ENCODE assay signal across 8 cellular contexts in the genomic region with DNA sequence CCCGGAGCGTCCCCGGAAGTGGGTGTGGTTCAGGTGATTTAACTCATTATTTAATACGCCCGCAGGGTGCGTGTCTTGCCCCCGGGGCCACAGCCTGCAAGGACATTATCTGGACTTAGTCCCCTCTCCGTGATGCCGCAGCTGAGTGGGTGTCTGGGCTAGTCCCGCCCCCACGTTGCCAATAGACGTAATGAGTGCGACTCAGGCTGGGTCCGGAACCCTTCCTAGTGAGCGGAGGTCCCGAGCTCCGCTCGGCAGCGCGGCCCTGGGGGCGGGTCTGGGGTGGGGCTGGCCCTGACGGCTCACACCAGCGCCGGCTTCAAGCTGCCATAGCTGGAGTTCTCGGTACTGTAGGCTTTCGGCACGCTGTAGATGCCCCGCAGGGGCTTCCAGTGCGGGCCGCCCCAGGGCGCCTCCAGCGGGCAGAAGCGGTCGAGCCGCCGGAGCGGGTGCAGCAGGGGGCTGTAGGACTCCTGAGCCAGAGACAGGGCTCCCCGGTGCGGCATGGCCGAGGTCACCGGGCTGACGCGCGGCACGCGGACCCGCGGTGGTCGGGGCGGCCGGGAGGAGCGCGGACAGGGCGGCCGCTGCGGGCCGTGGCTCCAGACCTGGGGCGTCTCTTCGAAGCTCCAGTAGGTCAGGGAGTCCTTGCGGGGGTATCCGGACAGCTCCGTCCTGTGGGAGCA. TPM values are rescaled to one million over a fixed set of nuclear protein-coding genes. Genes with fewer than 3 reads are reported as not detected.
DNase-seq lines count a peak whose midpoint lies in the region; ATAC-seq and TF ChIP-seq lines count a peak whose summit lies in the region.

No MANE protein-coding gene starts in this region.

- TF ChIP-seq POLR2A in upper lobe of left lung (IDR thresholded peaks at IDR 0.05), result peak in 1 of 4 donors; percentile 10

- H3F3A ChIP-seq in GM23338 (replicated peaks; ENCODE audit: low read depth) (0 out of 2 replicates have a peak, but pooled peaks cover 3% of the 10 kb centered on the region), neural progenitor cell (ENCODE audit: low read depth) (peaks cover 21% of the 10 kb centered on the region)

- no peaks in the 10 kb centered on the region for H3K36me3 ChIP-seq in GM23338 (ENCODE audit: insufficient read depth)
- no peaks in the 10 kb centered on the region for H3K36me3 ChIP-seq in neural progenitor cell
- H3K36me3 ChIP-seq in upper lobe of left lung, result peaks cover 0 to 32% (median 11%) of the 10 kb centered on the region in 4 donors

- no peak overlapping the region for H3K9ac ChIP-seq in neural progenitor cell

- peak overlapping the region; percentile 69; the same call in 2 of the 3 replicates for H3K4me3 Mint-ChIP-seq in GM23338
- peak overlapping the region; percentile 70 to 93 for H3K4me3 Mint-ChIP-seq in activated T-cell treated with anti-CD3 and anti-CD28 coated beads, Interleukin-2, amount 50 U/mL, for 72 hours
- H3K4me3 Mint-ChIP-seq in neural progenitor cell, result no peak overlapping the region

- H2AFZ ChIP-seq in GM23338 (no peak overlapping the region), neural progenitor cell (replicated peaks) (no peak overlapping the region)

- DNase-seq in AG20443 (ENCODE audit: low spot score), result peak; percentile 87
- DNase-seq in GM23338 (ENCODE audit: low spot score), result peak; percentile 83
- peak; percentile 57 for DNase-seq in OCI-M2 (lab: John Stamatoyannopoulos, UW; ENCODE audit: unreplicated experiment)
- DNase-seq in activated T-cell treated with anti-CD3 and anti-CD28 coated beads, Interleukin-2, amount 50 U/mL, for 72 hours, result peak; percentile 74 to 77
- DNase-seq in fibroblast of peridontal ligament (ENCODE audit: extremely low read depth), result peak; percentile 34
- peak; percentile 79 for DNase-seq in neural progenitor cell (ENCODE audit: low spot score)
- DNase-seq in upper lobe of left lung, result peak; percentile 28 to 92
- DNase-seq in pons (ENCODE audit: low spot score), result no peak

- H3K27me3 ChIP-seq in GM23338 (ENCODE audit: insufficient read depth) (peaks cover 35% of the 10 kb centered on the region), neural progenitor cell (peaks cover 52% of the 10 kb centered on the region), upper lobe of left lung (no peaks in the 10 kb centered on the region)

- ATAC-seq in GM23338 (peak; percentile 67), upper lobe of left lung (ENCODE audit: low FRiP score in 2 of 2) (peak; percentile 52 to 75)
- peak; percentile 79 to 80 for ATAC-seq in activated T-cell treated with anti-CD3 and anti-CD28 coated beads, Interleukin-2, amount 50 U/mL, for 72 hours (replicated peaks in 1 of 2)

- H3K27ac Mint-ChIP-seq in GM23338, result no peak overlapping the region
- H3K27ac Mint-ChIP-seq in activated T-cell treated with anti-CD3 and anti-CD28 coated beads, Interleukin-2, amount 50 U/mL, for 72 hours, result no peak overlapping the region
- no peak overlapping the region for H3K27ac Mint-ChIP-seq in neural progenitor cell

- H4K20me1 ChIP-seq in GM23338 (replicated peaks; ENCODE audit: insufficient read depth) (no peaks in the 10 kb centered on the region; the same call in 1 of the 2 replicates), neural progenitor cell (ENCODE audit: low read depth) (peaks cover 8% of the 10 kb centered on the region)

- H3K79me2 ChIP-seq in GM23338 (replicated peaks; ENCODE audit: insufficient read depth), result no peaks in the 10 kb centered on the region
- H3K79me2 ChIP-seq in neural progenitor cell (ENCODE audit: low read depth), result no peaks in the 10 kb centered on the region

- H3K4me1 Mint-ChIP-seq in GM23338 (peaks cover 22% of the 10 kb centered on the region), neural progenitor cell (peaks cover 19% of the 10 kb centered on the region)
- H3K4me1 Mint-ChIP-seq in activated T-cell treated with anti-CD3 and anti-CD28 coated beads, Interleukin-2, amount 50 U/mL, for 72 hours (ENCODE audit: low read depth), result peaks cover 28% of the 10 kb centered on the region

- WGBS in upper lobe of left lung, 2 donors, result 0 to 4% methylated on average over 13 to 23 of the region's 62 CpGs

- H3K27me3 Mint-ChIP-seq in GM23338 (ENCODE audit: insufficient read depth, low read depth, poor library complexity), result peaks cover 31% of the 10 kb centered on the region
- peaks cover 26% of the 10 kb centered on the region for H3K27me3 Mint-ChIP-seq in activated T-cell treated with anti-CD3 and anti-CD28 coated beads, Interleukin-2, amount 50 U/mL, for 72 hours (ENCODE audit: low read depth)
- H3K27me3 Mint-ChIP-seq in neural progenitor cell (ENCODE audit: insufficient read depth, low read depth), result peaks cover 29% of the 10 kb centered on the region

- H3K36me3 Mint-ChIP-seq in GM23338 (ENCODE audit: low read depth) (peaks cover 25% of the 10 kb centered on the region), neural progenitor cell (peaks cover 6% of the 10 kb centered on the region)
- H3K36me3 Mint-ChIP-seq in activated T-cell treated with anti-CD3 and anti-CD28 coated beads, Interleukin-2, amount 50 U/mL, for 72 hours (ENCODE audit: insufficient read depth in 2 of 2), result peaks cover 0 to 3% of the 10 kb centered on the region in 2 donors

- H3K4me3 ChIP-seq in GM23338 (peak overlapping the region; percentile 64), neural progenitor cell (peak overlapping the region; percentile 56), upper lobe of left lung (peak overlapping the region in 3 of 4 donors; percentile 46 to 60 (median 51))

- H3K9me3 ChIP-seq in neural progenitor cell (ENCODE audit: low read depth) (no peaks in the 10 kb centered on the region), upper lobe of left lung (no peaks in the 10 kb centered on the region)

- peak overlapping the region; percentile 92 for H3K4me2 ChIP-seq in GM23338
- H3K4me2 ChIP-seq in neural progenitor cell, result peak overlapping the region; percentile 92

- no peak for TF ChIP-seq EP300 in upper lobe of left lung (IDR thresholded peaks at IDR 0.05)

- H3K4me1 ChIP-seq in GM23338 (ENCODE audit: insufficient read depth) (peaks cover 19% of the 10 kb centered on the region; the same call in 1 of the 2 replicates), neural progenitor cell (peaks cover 12% of the 10 kb centered on the region), upper lobe of left lung (peaks cover 15 to 27% (median 24%) of the 10 kb centered on the region in 4 donors)

- H3K9me2 ChIP-seq in GM23338 (ENCODE audit: insufficient read depth), result no peaks in the 10 kb centered on the region

- peaks cover 3% of the 10 kb centered on the region; the same call in 1 of the 3 replicates for H3K9me3 Mint-ChIP-seq in GM23338
- H3K9me3 Mint-ChIP-seq in activated T-cell treated with anti-CD3 and anti-CD28 coated beads, Interleukin-2, amount 50 U/mL, for 72 hours, result no peaks in the 10 kb centered on the region
- peaks cover 2% of the 10 kb centered on the region for H3K9me3 Mint-ChIP-seq in neural progenitor cell

- TF ChIP-seq CTCF in GM23338 (conservative IDR thresholded peaks at IDR 0.05; ENCODE audit: low read depth in 2 of 2) (peak in 1 of 2 experiments; percentile 34; a peak in 3 of 4 replicates), neural progenitor cell (IDR thresholded peaks at IDR 0.05) (peak; percentile 49), upper lobe of left lung (IDR thresholded peaks at IDR 0.05) (peak; percentile 27 to 71 (median 54))

- no peak overlapping the region for H3K27ac ChIP-seq in GM23338 (ENCODE audit: low read depth)
- no peak overlapping the region for H3K27ac ChIP-seq in neural progenitor cell
- peak overlapping the region in 2 of 4 donors; percentile 11 to 37 for H3K27ac ChIP-seq in upper lobe of left lung

TF ChIP-seq in GM23338, 12 proteins besides CTCF, POLR2A, EP300 and RAD21 (continues in another document):
- TF ChIP-seq EZH2 (IDR thresholded peaks at IDR 0.05; ENCODE audit: low read depth, unreplicated experiment) (no peak), NANOG (IDR thresholded peaks at IDR 0.05; ENCODE audit: borderline replicate concordance) (no peak)

RNA-seq across cellular contexts. Expression of a gene that starts 0.9 kb away (rescaled TPM):
- 1.9 TPM in 1 of 2 replicates, not detected in the other for total RNA-seq in GM23338 (2014; rRNA removed; shearing (Covaris generic))
- polyA plus RNA-seq in GM23338 (2016; fragmentation: Nextera tagmentation; extraction: Ambion mirVana), result 0.76 TPM in 1 of 2 replicates, not detected in the other
- total RNA-seq in activated T-cell treated with anti-CD3 and anti-CD28 coated beads, Interleukin-2, amount 50 U/mL, for 72 hours, result not detected
- not detected in 2 replicates for total RNA-seq in neural progenitor cell (ENCODE audit: low replicate concordance)
- under 1 TPM in 1 of 6 donors, not detected in 5; 0.77 TPM for total RNA-seq in upper lobe of left lung

RNA-seq across cellular contexts. Expression of a gene that starts 6.3 kb away (rescaled TPM):
- not detected in 2 replicates for total RNA-seq in GM23338 (2014; rRNA removed; shearing (Covaris generic))
- not detected in 2 replicates for polyA plus RNA-seq in GM23338 (2016; fragmentation: Nextera tagmentation; extraction: Ambion mirVana)
- not detected for total RNA-seq in activated T-cell treated with anti-CD3 and anti-CD28 coated beads, Interleukin-2, amount 50 U/mL, for 72 hours
- total RNA-seq in neural progenitor cell (ENCODE audit: low replicate concordance) (not detected in 2 replicates), upper lobe of left lung (not detected)

RNA-seq across cellular contexts. Expression of a gene that starts 13.9 kb away (rescaled TPM):
- total RNA-seq in GM23338 (2014; rRNA removed; shearing (Covaris generic)), result not detected in 2 replicates
- 0.57 TPM in 1 of 2 replicates, not detected in the other for polyA plus RNA-seq in GM23338 (2016; fragmentation: Nextera tagmentation; extraction: Ambion mirVana)
- total RNA-seq in activated T-cell treated with anti-CD3 and anti-CD28 coated beads, Interleukin-2, amount 50 U/mL, for 72 hours, result 1 to 10 TPM in 1 of 2 donors, not detected in 1; 1.4 TPM
- 1.0 TPM in 1 of 2 replicates, not detected in the other for total RNA-seq in neural progenitor cell (ENCODE audit: low replicate concordance)
- not detected for total RNA-seq in upper lobe of left lung

RNA-seq across cellular contexts. Expression of a gene that starts 18.9 kb away (rescaled TPM):
- total RNA-seq in GM23338 (2014; rRNA removed; shearing (Covaris generic)), result 0.52 TPM in 1 of 2 replicates, not detected in the other
- polyA plus RNA-seq in GM23338 (2016; fragmentation: Nextera tagmentation; extraction: Ambion mirVana), result not detected in 2 replicates
- not detected for total RNA-seq in activated T-cell treated with anti-CD3 and anti-CD28 coated beads, Interleukin-2, amount 50 U/mL, for 72 hours
- total RNA-seq in neural progenitor cell (ENCODE audit: low replicate concordance) (not detected in 2 replicates), upper lobe of left lung (not detected)

RNA-seq across cellular contexts. Expression of a gene that starts 24.1 kb away (rescaled TPM):
- total RNA-seq in GM23338 (2014; rRNA removed; shearing (Covaris generic)), result 222 and 252 TPM in 2 replicates
- polyA plus RNA-seq in GM23338 (2016; fragmentation: Nextera tagmentation; extraction: Ambion mirVana), result 194 and 196 TPM in 2 replicates
- 10 to 100 TPM; 83.4 to 92.5 TPM for total RNA-seq in activated T-cell treated with anti-CD3 and anti-CD28 coated beads, Interleukin-2, amount 50 U/mL, for 72 hours
- total RNA-seq in neural progenitor cell (ENCODE audit: low replicate concordance) (67.0 and 157 TPM in 2 replicates), upper lobe of left lung (100 to 1,000 TPM in 2 of 6 donors, 10 to 100 TPM in 4; 45.7 to 105 (median 70.6) TPM)
